30 cellular contexts compared by ENCODE assay signal in the genomic region with DNA sequence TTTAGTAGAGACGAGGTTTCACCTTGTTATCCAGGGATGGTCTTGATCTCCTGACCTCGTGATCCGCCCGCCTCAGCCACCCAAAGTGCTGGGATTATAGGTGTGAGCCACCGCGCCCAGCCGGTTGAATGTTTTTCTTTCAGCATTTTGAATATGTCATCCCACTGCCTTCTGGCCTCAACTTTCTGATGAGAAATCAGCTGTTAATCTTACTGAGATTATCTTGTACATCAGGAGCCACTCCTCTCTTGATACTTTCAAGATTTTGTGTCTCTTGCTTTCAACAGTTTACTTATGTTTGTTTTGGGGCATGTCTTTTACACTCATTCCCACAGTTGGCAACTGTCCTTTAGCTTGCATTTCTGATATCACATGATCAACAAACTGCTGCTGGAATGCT.
"Had no signal": no experiment of that assay in that cellular context is flagged by ENCODE, and none has a peak within 500 bp of the region (broad histone marks: within the 10 kb centered on the region; RNA-seq: fewer than 3 reads in every experiment).

No MANE protein-coding gene starts in this region.

- H3K27ac Mint-ChIP-seq: activated CD4-positive, alpha-beta memory T cell treated with anti-CD3 and anti-CD28 coated beads for 36 hours; activated CD4-positive, alpha-beta T cell treated with anti-CD3 and anti-CD28 coated beads for 36 hours; activated CD4-positive, alpha-beta T cell treated with anti-CD3 and anti-CD28 coated beads, Interleukin-2, amount 10 ng/mL, durations not matched to agents 24 days and 14 days; activated CD8-positive, alpha-beta memory T cell treated with anti-CD3 and anti-CD28 coated beads, Interleukin-2, amount 10 ng/mL, durations not matched to agents 7 days and 5 days; activated CD8-positive, alpha-beta T cell treated with anti-CD3 and anti-CD28 coated beads, Interleukin-2, amount 10 ng/mL, durations not matched to agents 7 days and 5 days; activated naive CD4-positive, alpha-beta T cell treated with anti-CD3 and anti-CD28 coated beads for 36 hours; activated naive CD4-positive, alpha-beta T cell treated with anti-CD3 and anti-CD28 coated beads, Interleukin-2, amount 50 U/mL, for 24 hours; activated naive CD8-positive, alpha-beta T cell treated with anti-CD3 and anti-CD28 coated beads, Interleukin-2, amount 10 ng/mL, durations not matched to agents 7 days and 5 days; activated T-helper 1 cell treated with anti-CD3 and anti-CD28 coated beads, Interleukin-12 subunit alpha, Interleukin-12 subunit beta, Interleukin-2, Interleukin-4 antibody, amounts not matched to agents 30 ng/mL and 10 ng/mL and 1 ng/mL, durations not matched to agents 14 hours and 24 hours and 36 hours; activated T-helper 2 cell treated with anti-CD3 and anti-CD28 coated beads, Interferon-gamma antibody, Interleukin-2, Interleukin-4, amounts not matched to agents 10 μg/mL and 5 μg/mL and 100 μg/mL, durations not matched to agents 14 hours and 24 hours and 36 hours; T-helper 17 cell; T-helper 2 cell treated with Interferon-gamma antibody and Interleukin-4, amounts not matched to agents 5 μg/mL and 100 μg/mL, for 36 hours had no signal

- H3K4me1 Mint-ChIP-seq: activated CD4-positive, alpha-beta T cell treated with anti-CD3 and anti-CD28 coated beads for 36 hours; activated CD4-positive, alpha-beta T cell treated with anti-CD3 and anti-CD28 coated beads, Interleukin-2, amount 10 ng/mL, durations not matched to agents 24 days and 14 days; activated CD8-positive, alpha-beta memory T cell treated with anti-CD3 and anti-CD28 coated beads, Interleukin-2, amount 10 ng/mL, durations not matched to agents 7 days and 5 days; activated naive CD4-positive, alpha-beta T cell treated with anti-CD3 and anti-CD28 coated beads, Interleukin-2, amount 50 U/mL, for 24 hours; activated naive CD8-positive, alpha-beta T cell treated with anti-CD3 and anti-CD28 coated beads, Interleukin-2, amount 10 ng/mL, durations not matched to agents 7 days and 5 days; central memory CD8-positive, alpha-beta T cell; T-helper 17 cell had no signal

- H3K4me3 ChIP-seq: esophagus squamous epithelium had no signal

- H3K4me1 ChIP-seq: esophagus squamous epithelium had no signal

- H3K4me3 Mint-ChIP-seq: activated CD4-positive, alpha-beta memory T cell treated with anti-CD3 and anti-CD28 coated beads for 36 hours; activated CD4-positive, alpha-beta T cell treated with anti-CD3 and anti-CD28 coated beads for 36 hours; activated CD4-positive, alpha-beta T cell treated with anti-CD3 and anti-CD28 coated beads, Interleukin-2, amount 10 ng/mL, durations not matched to agents 24 days and 14 days; activated CD8-positive, alpha-beta memory T cell treated with anti-CD3 and anti-CD28 coated beads, Interleukin-2, amount 10 ng/mL, durations not matched to agents 7 days and 5 days; activated CD8-positive, alpha-beta T cell treated with anti-CD3 and anti-CD28 coated beads, Interleukin-2, amount 10 ng/mL, durations not matched to agents 7 days and 5 days; activated naive CD4-positive, alpha-beta T cell treated with anti-CD3 and anti-CD28 coated beads for 36 hours; activated naive CD4-positive, alpha-beta T cell treated with anti-CD3 and anti-CD28 coated beads, Interleukin-2, amount 50 U/mL, for 24 hours; activated naive CD8-positive, alpha-beta T cell treated with anti-CD3 and anti-CD28 coated beads, Interleukin-2, amount 10 ng/mL, durations not matched to agents 7 days and 5 days; activated T-helper 1 cell treated with anti-CD3 and anti-CD28 coated beads, Interleukin-12 subunit alpha, Interleukin-12 subunit beta, Interleukin-2, Interleukin-4 antibody, amounts not matched to agents 30 ng/mL and 10 ng/mL and 1 ng/mL, durations not matched to agents 14 hours and 24 hours and 36 hours; central memory CD8-positive, alpha-beta T cell; T-helper 17 cell; T-helper 2 cell treated with Interferon-gamma antibody and Interleukin-4, amounts not matched to agents 5 μg/mL and 100 μg/mL, for 36 hours had no signal

- H3K9me3 Mint-ChIP-seq: central memory CD8-positive, alpha-beta T cell had no signal

- ATAC-seq: activated CD4-positive, alpha-beta T cell treated with anti-CD3 and anti-CD28 coated beads for 36 hours; activated CD8-positive, alpha-beta memory T cell treated with anti-CD3 and anti-CD28 coated beads, Interleukin-2, amount 10 ng/mL, durations not matched to agents 7 days and 5 days; activated CD8-positive, alpha-beta T cell treated with anti-CD3 and anti-CD28 coated beads, Interleukin-2, amount 10 ng/mL, durations not matched to agents 7 days and 5 days; T-helper 17 cell had no signal

- DNase-seq: activated CD4-positive, alpha-beta memory T cell treated with anti-CD3 and anti-CD28 coated beads for 36 hours; activated CD4-positive, alpha-beta T cell treated with anti-CD3 and anti-CD28 coated beads for 36 hours; activated CD4-positive, alpha-beta T cell treated with anti-CD3 and anti-CD28 coated beads, Interleukin-2, amount 10 ng/mL, durations not matched to agents 24 days and 14 days; activated CD4-positive, CD25-positive, alpha-beta regulatory T cell; activated CD4-positive, CD25-positive, alpha-beta regulatory T cell treated with anti-CD3 and anti-CD28 coated beads, Interleukin-2, amount 50 U/mL, for 72 hours; activated CD8-positive, alpha-beta memory T cell treated with anti-CD3 and anti-CD28 coated beads, Interleukin-2, amount 10 ng/mL, durations not matched to agents 7 days and 5 days; activated CD8-positive, alpha-beta memory T cell treated with anti-CD3 and anti-CD28 coated beads, Interleukin-2, amount 50 U/mL, for 4 hours; activated CD8-positive, alpha-beta T cell treated with anti-CD3 and anti-CD28 coated beads, Interleukin-2, amount 10 ng/mL, durations not matched to agents 7 days and 5 days; activated effector memory CD4-positive, alpha-beta T cell treated with anti-CD3 and anti-CD28 coated beads, Interleukin-2, amount 50 U/mL, for 16 hours; activated naive CD4-positive, alpha-beta T cell treated with anti-CD3 and anti-CD28 coated beads for 36 hours; activated naive CD8-positive, alpha-beta T cell treated with anti-CD3 and anti-CD28 coated beads, Interleukin-2, amount 10 ng/mL, durations not matched to agents 7 days and 5 days; activated T-cell treated with anti-CD3 and anti-CD28 coated beads, Interleukin-2, amount 50 U/mL, for 1 hour; activated T-cell treated with anti-CD3 and anti-CD28 coated beads, Interleukin-2, amount 50 U/mL, for 48 hours; amniotic stem cell; anterior cingulate cortex; brain microvascular endothelial cell; effector CD8-positive, alpha-beta T cell; esophagus squamous epithelium; foreskin fibroblast; head of caudate nucleus; T-helper 1 cell; T-helper 17 cell; T1000; WERI-Rb-1 had no signal

- H3K27me3 ChIP-seq: brain microvascular endothelial cell, esophagus squamous epithelium had no signal

- H3K36me3 ChIP-seq: brain microvascular endothelial cell, esophagus squamous epithelium, WERI-Rb-1 had no signal

- H3K27me3 Mint-ChIP-seq: activated CD4-positive, alpha-beta memory T cell treated with anti-CD3 and anti-CD28 coated beads for 36 hours; activated CD4-positive, alpha-beta T cell treated with anti-CD3 and anti-CD28 coated beads for 36 hours; activated CD8-positive, alpha-beta memory T cell treated with anti-CD3 and anti-CD28 coated beads, Interleukin-2, amount 10 ng/mL, durations not matched to agents 7 days and 5 days; activated naive CD4-positive, alpha-beta T cell treated with anti-CD3 and anti-CD28 coated beads, Interleukin-2, amount 50 U/mL, for 24 hours; activated naive CD8-positive, alpha-beta T cell treated with anti-CD3 and anti-CD28 coated beads, Interleukin-2, amount 10 ng/mL, durations not matched to agents 7 days and 5 days; T-helper 17 cell had no signal

- H3K27ac ChIP-seq: brain microvascular endothelial cell, epithelial cell of prostate, esophagus squamous epithelium, WERI-Rb-1 had no signal
